Comparison of ENCODE assay signal across 1 cellular context in genomic region chr19:13240312-13241022, GRCh38.
TF ChIP-seq lines count a peak whose summit lies in the region.

No MANE protein-coding gene starts in this region.

TF ChIP-seq in WTC11, 78 proteins besides CTCF, POLR2A, EP300 and RAD21 (continued from another document):
- no peak for TF ChIP-seq AR (CRISPR knock-in tag; IDR thresholded peaks at IDR 0.05)
- no peak for TF ChIP-seq ZMAT4 (CRISPR knock-in tag; IDR thresholded peaks at IDR 0.05)
- no peak for TF ChIP-seq HMGXB4 (CRISPR knock-in tag; IDR thresholded peaks at IDR 0.05)
- TF ChIP-seq MYBL2 (CRISPR knock-in tag; IDR thresholded peaks at IDR 0.05) = no peak
- no peak for TF ChIP-seq ATF1 (CRISPR knock-in tag; IDR thresholded peaks at IDR 0.05)
- TF ChIP-seq TP53 (CRISPR knock-in tag; IDR thresholded peaks at IDR 0.05) = no peak
- no peak for TF ChIP-seq PREB (CRISPR knock-in tag; IDR thresholded peaks at IDR 0.05; ENCODE audit: borderline replicate concordance)
- no peak for TF ChIP-seq MAX (CRISPR knock-in tag; IDR thresholded peaks at IDR 0.05)
- no peak for TF ChIP-seq NR2C2 (CRISPR knock-in tag; IDR thresholded peaks at IDR 0.05)
- TF ChIP-seq IRF2 (CRISPR knock-in tag; IDR thresholded peaks at IDR 0.05; ENCODE audit: borderline replicate concordance, low read depth) = no peak
